19 cellular contexts compared by ENCODE assay signal in genomic region chr11:60288531-60288930, GRCh38. TPM values are rescaled to one million over a fixed set of nuclear protein-coding genes. Genes with fewer than 3 reads are reported as not detected.
DNase-seq lines count a peak whose midpoint lies in the region; ATAC-seq and TF ChIP-seq lines count a peak whose summit lies in the region.
"Had no signal": no experiment of that assay in that cellular context is flagged by ENCODE, and none has a peak within 500 bp of the region (broad histone marks: within the 10 kb centered on the region; RNA-seq: fewer than 3 reads in every experiment).

No MANE protein-coding gene starts in this region.

- H3K36me3 ChIP-seq in MG63, result no peaks in the 10 kb centered on the region
- H3K36me3 ChIP-seq in Caco-2 (ENCODE audit: control insufficient read depth, insufficient read depth, low read length), result no peaks in the 10 kb centered on the region
- H3K36me3 ChIP-seq: SJSA1 had no signal

- POLR2A ChIA-PET in Caco-2 (lab: Charles Lee), result no interaction called here

- H3K4me1 Mint-ChIP-seq in dendritic cell treated with granulocyte-macrophage colony-stimulating factor and Interleukin-4, amounts not matched to agents 40 ng/mL and 50 ng/mL, for 4 days (ENCODE audit: low read depth), result peaks cover 72% of the 10 kb centered on the region
- H3K4me1 Mint-ChIP-seq in Caco-2 (ENCODE audit: low read depth, unreplicated experiment), result no peaks in the 10 kb centered on the region

- TF ChIP-seq CTCF in Caco-2 (IDR thresholded peaks at IDR 0.05; ENCODE audit: insufficient read depth in 1 of 2, low read depth in 1 of 2, low read length in 1 of 2, severe bottlenecking in 1 of 2, unreplicated experiment in 1 of 2) (no peak), foreskin keratinocyte (conservative IDR thresholded peaks at IDR 0.05) (no peak), coronary artery (IDR thresholded peaks at IDR 0.05) (no peak)

- no peak for ATAC-seq in foreskin keratinocyte
- ATAC-seq: GM12878, HepG2 had no signal

- no peaks in the 10 kb centered on the region for H3K27me3 Mint-ChIP-seq in dendritic cell treated with granulocyte-macrophage colony-stimulating factor and Interleukin-4, amounts not matched to agents 40 ng/mL and 50 ng/mL, for 4 days
- H3K27me3 Mint-ChIP-seq in Caco-2 (ENCODE audit: insufficient read depth, unreplicated experiment), result no peaks in the 10 kb centered on the region

- intact Hi-C loops in dendritic cell treated with granulocyte-macrophage colony-stimulating factor and Interleukin-4, amounts not matched to agents 40 ng/mL and 50 ng/mL, for 4 days (cut with micrococcal nuclease), result no loop called here
- intact Hi-C loops in Caco-2 (cut with micrococcal nuclease; ENCODE audit: unreplicated experiment), result no loop called here

- no peaks in the 10 kb centered on the region for H3K9me3 ChIP-seq in MG63
- no peaks in the 10 kb centered on the region; the same call in 1 of the 2 replicates for H3K9me3 ChIP-seq in Caco-2
- H3K9me3 ChIP-seq: SJSA1 had no signal

- DNase-seq in EL, result peak; percentile 16
- DNase-seq in MG63, result peak; percentile 10
- DNase-seq in Caco-2, result no peak
- no peak for DNase-seq in foreskin keratinocyte
- DNase-seq in coronary artery (ENCODE audit: low spot score), result no peak
- DNase-seq in NCI-H1092 treated with DMSO at 0.1 percent for 48 hours (lab: John Stamatoyannopoulos, UW), result no peak
- DNase-seq: ACHN, GM23248, KBM-7, NCI-H1048, NCI-H1436 treated with DMSO at 0.1 percent for 48 hours, NCI-H2029, NCI-H345, NCI-H526, PC-9 had no signal

- H3K27me3 ChIP-seq in MG63 (no peaks in the 10 kb centered on the region), Caco-2 (replicated peaks; ENCODE audit: control insufficient read depth, insufficient read depth, low read length) (no peaks in the 10 kb centered on the region; the same call in 1 of the 2 replicates), foreskin keratinocyte (no peaks in the 10 kb centered on the region)
- H3K27me3 ChIP-seq: SJSA1 had no signal

- BruUV-seq in Caco-2 (replicated peaks; lab: Mats Ljungman, UMichigan), result no TSS peak

- H3K36me3 Mint-ChIP-seq in dendritic cell treated with granulocyte-macrophage colony-stimulating factor and Interleukin-4, amounts not matched to agents 40 ng/mL and 50 ng/mL, for 4 days (ENCODE audit: low read depth), result peaks cover 95% of the 10 kb centered on the region
- peaks cover 6% of the 10 kb centered on the region for H3K36me3 Mint-ChIP-seq in Caco-2 (ENCODE audit: insufficient read depth, unreplicated experiment)

- no peaks in the 10 kb centered on the region for H3K4me1 ChIP-seq in Caco-2
- no peaks in the 10 kb centered on the region for H3K4me1 ChIP-seq in foreskin keratinocyte

- H3K4me3 ChIP-seq in MG63, result no peak overlapping the region
- H3K4me3 ChIP-seq in Caco-2 (ENCODE audit: low read depth, low read length), result no peak overlapping the region
- no peak overlapping the region for H3K4me3 ChIP-seq in coronary artery
- H3K4me3 ChIP-seq: GM12878, GM23248, PC-9, SJSA1 had no signal

- CTCF ChIA-PET in Caco-2 (lab: Charles Lee), result no interaction called here

- H3K9me3 Mint-ChIP-seq in dendritic cell treated with granulocyte-macrophage colony-stimulating factor and Interleukin-4, amounts not matched to agents 40 ng/mL and 50 ng/mL, for 4 days, result peaks cover 17% of the 10 kb centered on the region
- H3K9me3 Mint-ChIP-seq in Caco-2 (ENCODE audit: unreplicated experiment), result peaks cover 22% of the 10 kb centered on the region

- peak overlapping the region; percentile 18 for H3K4me3 Mint-ChIP-seq in dendritic cell treated with granulocyte-macrophage colony-stimulating factor and Interleukin-4, amounts not matched to agents 40 ng/mL and 50 ng/mL, for 4 days
- no peak overlapping the region for H3K4me3 Mint-ChIP-seq in Caco-2 (ENCODE audit: unreplicated experiment)

- H3K27ac Mint-ChIP-seq in dendritic cell treated with granulocyte-macrophage colony-stimulating factor and Interleukin-4, amounts not matched to agents 40 ng/mL and 50 ng/mL, for 4 days, result peak overlapping the region; percentile 66
- H3K27ac Mint-ChIP-seq in Caco-2 (ENCODE audit: unreplicated experiment), result no peak overlapping the region

- H3K27ac ChIP-seq in foreskin keratinocyte (no peak overlapping the region), coronary artery (no peak overlapping the region)
- H3K27ac ChIP-seq: GM23248, PC-9, SJSA1 had no signal

RNA-seq across cellular contexts. Expression of gene MS4A4A, which starts 8.1 kb away (rescaled TPM):
- not detected in 2 replicates for total RNA-seq in MG63 (2014; rRNA removed; shearing (Covaris generic); ENCODE audit: low replicate concordance)
- total RNA-seq in Caco-2 (2022) (not detected in 2 replicates), foreskin keratinocyte (not detected in 2 replicates)
- polyA plus RNA-seq in foreskin keratinocyte, result not detected in 2 replicates
- total RNA-seq: GM23248, HepG2, PC-9 had no signal
- polyA plus RNA-seq: GM23248, HepG2 had no signal

RNA-seq across cellular contexts. Expression of gene MS4A6E, which starts 38.5 kb away (rescaled TPM):
- not detected in 2 replicates for total RNA-seq in MG63 (2014; rRNA removed; shearing (Covaris generic); ENCODE audit: low replicate concordance)
- total RNA-seq in Caco-2 (2022), result not detected in 2 replicates
- not detected in 2 replicates for total RNA-seq in foreskin keratinocyte
- polyA plus RNA-seq in foreskin keratinocyte, result not detected in 2 replicates
- total RNA-seq: GM12878, GM23248, HepG2, PC-9, SJSA1 had no signal
- polyA plus RNA-seq: GM23248, HepG2 had no signal

RNA-seq across cellular contexts. Expression of gene MS4A4E, which starts 45.6 kb away (rescaled TPM):
- total RNA-seq in MG63 (2014; rRNA removed; shearing (Covaris generic); ENCODE audit: low replicate concordance), result not detected in 2 replicates
- total RNA-seq in Caco-2 (2022) (not detected in 2 replicates), foreskin keratinocyte (not detected in 2 replicates)
- not detected in 2 replicates for polyA plus RNA-seq in foreskin keratinocyte
- total RNA-seq: GM23248, HepG2, PC-9, SJSA1 had no signal
- polyA plus RNA-seq: GM23248, HepG2 had no signal

Comparison
In these comparisons a context has a peak if more than half of its experiments do, and no peak if none do; other contexts are left out.
1. DNase-seq: peak in EL (single experiment) and MG63 (single experiment); none in Caco-2 (0 of 2), foreskin keratinocyte (0 of 2), coronary artery (single experiment) and NCI-H1092 treated with DMSO at 0.1 percent for 48 hours (single experiment).